23 cellular contexts compared by ENCODE assay signal in the genomic region with DNA sequence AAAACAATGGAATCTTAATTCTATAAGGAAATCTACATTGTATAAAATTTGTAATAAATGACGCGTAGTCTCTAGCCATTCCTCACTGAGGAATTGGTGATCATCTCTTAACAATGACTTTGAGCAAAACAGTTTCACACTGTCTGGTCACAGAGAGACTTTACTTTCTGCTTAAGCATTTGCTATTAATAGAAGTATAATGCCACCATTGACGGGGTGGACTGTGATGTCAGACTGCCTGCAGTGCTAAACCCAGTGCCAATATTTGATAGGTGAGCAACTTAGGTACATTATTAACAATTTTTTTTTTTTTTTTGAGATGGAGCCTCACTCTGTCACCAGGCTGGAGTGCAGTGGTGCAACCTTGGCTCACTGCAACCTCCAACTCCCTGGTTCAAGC.
DNase-seq lines count a peak whose midpoint lies in the region; ATAC-seq and TF ChIP-seq lines count a peak whose summit lies in the region.
"Had no signal": no experiment of that assay in that cellular context is flagged by ENCODE, and none has a peak within 500 bp of the region (broad histone marks: within the 10 kb centered on the region; RNA-seq: fewer than 3 reads in every experiment).

No MANE protein-coding gene starts in this region.

- H3K4me3 ChIP-seq in heart left ventricle: no peak overlapping the region
- H3K4me3 ChIP-seq in left ventricle myocardium inferior: no peak overlapping the region
- H3K4me3 ChIP-seq in colonic mucosa: no peak overlapping the region
- H3K4me3 ChIP-seq: BLaER1, GM12878 had no signal

- 40 to 59% (median 51%) methylated on average over 3 of the region's 3 CpGs for WGBS in heart left ventricle, 4 donors

- ATAC-seq in heart left ventricle (peak in 3 of 4 donors; percentile 81 to 86 (median 86)), left ventricle myocardium superior (peak; percentile 71)
- ATAC-seq: GM12878 had no signal

- TF ChIP-seq CTCF in heart left ventricle (IDR thresholded peaks at IDR 0.05) (no peak), left ventricle myocardium inferior (IDR thresholded peaks at IDR 0.05; ENCODE audit: borderline replicate concordance) (no peak), colonic mucosa (IDR thresholded peaks at IDR 0.05) (no peak)

- H3K27ac ChIP-seq in heart left ventricle: peak overlapping the region in 3 of 12 donors; percentile 56 to 66 (median 57)
- no peak overlapping the region for H3K27ac ChIP-seq in left ventricle myocardium inferior (replicated peaks)
- no peak overlapping the region for H3K27ac ChIP-seq in colonic mucosa
- H3K27ac ChIP-seq: BLaER1 had no signal

- no peak overlapping the region for H3K9ac ChIP-seq in colonic mucosa (ENCODE audit: low read depth in 2 of 2, low read length in 2 of 2)
- H3K9ac ChIP-seq: BLaER1 had no signal

- peaks cover 0 to 30% (median 13%) of the 10 kb centered on the region in 12 donors for H3K4me1 ChIP-seq in heart left ventricle
- H3K4me1 ChIP-seq in left ventricle myocardium inferior: peaks cover 36% of the 10 kb centered on the region
- no peaks in the 10 kb centered on the region for H3K4me1 ChIP-seq in colonic mucosa
- H3K4me1 ChIP-seq: BLaER1 had no signal

- H3K36me3 ChIP-seq in heart left ventricle (no peaks in the 10 kb centered on the region), left ventricle myocardium inferior (no peaks in the 10 kb centered on the region), colonic mucosa (no peaks in the 10 kb centered on the region)
- H3K36me3 ChIP-seq: BE2C, BLaER1 had no signal

- H3K27me3 ChIP-seq in heart left ventricle: no peaks in the 10 kb centered on the region
- no peaks in the 10 kb centered on the region for H3K27me3 ChIP-seq in left ventricle myocardium inferior (ENCODE audit: low read depth)
- no peaks in the 10 kb centered on the region for H3K27me3 ChIP-seq in colonic mucosa
- H3K27me3 ChIP-seq: BE2C, BLaER1 had no signal

- DNase-seq in heart left ventricle (peak in 1 of 5 donors; percentile 41), left ventricle myocardium inferior (no peak), left ventricle myocardium superior (no peak), cardiac septum (ENCODE audit: low spot score) (no peak), kidney tubule cell (ENCODE audit: low spot score) (peak; percentile 23), colonic mucosa (no peak)
- DNase-seq: 8988T; ACHN; BE2C; C1 segment of cervical spinal cord; CD4-positive, alpha-beta memory T cell; CD4-positive, CD25-positive, alpha-beta regulatory T cell; CD8-positive, alpha-beta memory T cell; COR-L47; DMS 273 treated with DMSO at 0.1 percent for 48 hours; DMS153; DMS53; DMS79; DND-41; EL; GDM1 had no signal

- intact Hi-C loops in heart left ventricle (cut with DNase I): no loop called here
- intact Hi-C loops in left ventricle myocardium inferior (cut with micrococcal nuclease): no loop called here
- intact Hi-C loops in left ventricle myocardium superior (cut with micrococcal nuclease): no loop called here
- intact Hi-C loops in cardiac septum (cut with DNase I): no loop called here
- intact Hi-C loops in colonic mucosa (cut with DNase I): no loop called here

- H3K9me3 ChIP-seq in heart left ventricle (peaks cover 0 to 6% (median 0%) of the 10 kb centered on the region in 12 donors), left ventricle myocardium inferior (replicated peaks) (peaks cover 6% of the 10 kb centered on the region), colonic mucosa (no peaks in the 10 kb centered on the region)
- H3K9me3 ChIP-seq: BE2C, BLaER1 had no signal

- no peak for TF ChIP-seq POLR2A in heart left ventricle (IDR thresholded peaks at IDR 0.05)
